8 cellular contexts compared by ENCODE assay signal in genomic region chr1:207868769-207869721, GRCh38. TPM values are rescaled to one million over a fixed set of nuclear protein-coding genes. Genes with fewer than 3 reads are reported as not detected.
DNase-seq lines count a peak whose midpoint lies in the region; ATAC-seq and TF ChIP-seq lines count a peak whose summit lies in the region.

No MANE protein-coding gene starts in this region.

- peak; percentile 94 for TF ChIP-seq CTCF in liver (IDR thresholded peaks at IDR 0.05; ENCODE audit: low read depth, low read length, missing input control)

- H3K36me3 ChIP-seq in liver (ENCODE audit: control insufficient read depth in 4 of 4, insufficient read depth in 3 of 4, low read depth in 1 of 4, low read length in 3 of 4) = no peaks in the 10 kb centered on the region

- no peaks in the 10 kb centered on the region for H3K9me3 ChIP-seq in liver (ENCODE audit: control insufficient read depth in 4 of 4, low read length in 3 of 4)

- peaks cover 0 to 17% (median 10%) of the 10 kb centered on the region in 4 donors for H3K4me1 ChIP-seq in liver (ENCODE audit: control insufficient read depth in 4 of 4, insufficient read depth in 4 of 4, low read length in 3 of 4)

- peak overlapping the region; percentile 25 to 30 for H3K9ac ChIP-seq in liver (ENCODE audit: low read depth in 1 of 2, low read length in 2 of 2)

- ATAC-seq in GM18858 (IDR thresholded peaks at IDR 0.05; ENCODE audit: unreplicated experiment) (peak; percentile 48), HG03066 (IDR thresholded peaks at IDR 0.05; ENCODE audit: low read depth, unreplicated experiment) (peak; percentile 56)

- DNase-seq in AG20443 (ENCODE audit: low spot score) (peak; percentile 96), NCI-H226 (peak; percentile 65), dermis blood vessel endothelial cell (peak; percentile 85)
- peak; percentile 40 to 51 for DNase-seq in activated CD4-positive, alpha-beta T cell treated with anti-CD3 and anti-CD28 coated beads, Interleukin-2, amount 50 U/mL, for 24 hours (ENCODE audit: low read depth in 1 of 2, low spot score in 1 of 2)
- DNase-seq in stimulated activated CD4-positive, alpha-beta T cell treated with anti-CD3 and anti-CD28 coated beads, Interleukin-4, amount 100 ng/mL, for 1 hour = peak; percentile 71

- peak overlapping the region; percentile 55 to 75 for H3K27ac ChIP-seq in liver (ENCODE audit: low read depth in 1 of 2, low read length in 2 of 2)

- peak overlapping the region; percentile 46 to 73 (median 61) for H3K4me3 ChIP-seq in liver (ENCODE audit: low read depth in 1 of 3, low read length in 3 of 3)

- H3K27me3 ChIP-seq in liver (ENCODE audit: control insufficient read depth in 4 of 4, insufficient read depth in 4 of 4, low read length in 3 of 4) = no peaks in the 10 kb centered on the region

- peak; percentile 49 to 71 for TF ChIP-seq RAD21 in liver (IDR thresholded peaks at IDR 0.05)

- 5% methylated on average over 87 of the region's 87 CpGs for WGBS in liver

TF ChIP-seq in liver, 16 proteins besides CTCF, POLR2A, EP300 and RAD21:
- TF ChIP-seq MAX (IDR thresholded peaks at IDR 0.05) (no peak), TAF1 (conservative IDR thresholded peaks at IDR 0.05) (no peak), EGR1 (IDR thresholded peaks at IDR 0.05; ENCODE audit: low read depth in 2 of 2) (no peak), HNF4G (IDR thresholded peaks at IDR 0.05) (no peak), GABPA (IDR thresholded peaks at IDR 0.05 in 1 of 2, conservative IDR thresholded peaks at IDR 0.05 in 1 of 2) (no peak), FOXA2 (IDR thresholded peaks at IDR 0.05) (no peak), HNF4A (conservative IDR thresholded peaks at IDR 0.05) (no peak), JUND (IDR thresholded peaks at IDR 0.05) (no peak), NR2F2 (IDR thresholded peaks at IDR 0.05) (no peak), REST (IDR thresholded peaks at IDR 0.05) (no peak), SP1 (IDR thresholded peaks at IDR 0.05) (no peak), FOXA1 (IDR thresholded peaks at IDR 0.05) (no peak), RXRA (IDR thresholded peaks at IDR 0.05) (no peak)

RNA-seq across cellular contexts. Expression of gene CD34, which starts 41.9 kb away (rescaled TPM):
- total RNA-seq in dermis blood vessel endothelial cell (62.4 and 126 TPM in 2 replicates), liver (1 to 10 TPM; 1.5 TPM)
- polyA plus RNA-seq in liver = 1 to 10 TPM; 2.0 to 4.0 TPM

Comparison
In these comparisons a context has a peak if more than half of its experiments do, and no peak if none do; other contexts are left out.
1. Peak in every context shown above with its lines: DNase-seq, ATAC-seq, H3K4me3 ChIP-seq and H3K27ac ChIP-seq.
2. DNase-seq: peak in every context shown above with its lines; median percentile 96 in AG20443; 85 in dermis blood vessel endothelial cell; 71 in stimulated activated CD4-positive, alpha-beta T cell treated with anti-CD3 and anti-CD28 coated beads, Interleukin-4, amount 100 ng/mL, for 1 hour; 65 in NCI-H226; 46 in activated CD4-positive, alpha-beta T cell treated with anti-CD3 and anti-CD28 coated beads, Interleukin-2, amount 50 U/mL, for 24 hours.
3. RNA of gene CD34, which starts 41.9 kb away (total RNA-seq): 62.4 to 126 TPM in dermis blood vessel endothelial cell; 1.5 TPM in liver; every median in the first group is over 10 times any median in the second.